ENCODE assay signal across 1 cellular context in genomic region chr9:98931990-98932389, GRCh38.
TF ChIP-seq lines count a peak whose summit lies in the region.

No MANE protein-coding gene starts in this region.

TF ChIP-seq in K562, 482 proteins besides CTCF, POLR2A, EP300 and RAD21 (continued from another document and continues in another):
- TF ChIP-seq FOXP4 (CRISPR knock-in tag; IDR thresholded peaks at IDR 0.05; ENCODE audit: borderline replicate concordance) (no peak), ZNF764 (CRISPR knock-in tag; IDR thresholded peaks at IDR 0.05; ENCODE audit: low read depth) (no peak), DDX20 (tag; IDR thresholded peaks at IDR 0.05; ENCODE audit: low read depth) (no peak), MAFF (IDR thresholded peaks at IDR 0.05; ENCODE audit: low read length) (no peak), CEBPZ (IDR thresholded peaks at IDR 0.05; ENCODE audit: borderline replicate concordance, low read depth, low read length) (no peak), TBL1XR1 (IDR thresholded peaks at IDR 0.05; ENCODE audit: low read length in 2 of 2) (peak in 1 of 2 experiments; percentile 99; a peak in 2 of 4 replicates), ILF3 (IDR thresholded peaks at IDR 0.05; ENCODE audit: borderline replicate concordance) (no peak), FUS (optimal IDR thresholded peaks at IDR 0.05; ENCODE audit: low read depth, low read length) (no peak), HNRNPL (IDR thresholded peaks at IDR 0.05; ENCODE audit: low read depth, low read length) (no peak), ZNF830 (CRISPR knock-in tag; IDR thresholded peaks at IDR 0.05) (no peak), CHD2 (IDR thresholded peaks at IDR 0.05; ENCODE audit: low read depth, low read length) (no peak), KDM5B (IDR thresholded peaks at IDR 0.05; ENCODE audit: insufficient replicate concordance, low read depth, low read length) (no peak), CBX2 (IDR thresholded peaks at IDR 0.05; ENCODE audit: insufficient read depth, low read length, poor library complexity, severe bottlenecking) (no peak), HNRNPLL (IDR thresholded peaks at IDR 0.05; ENCODE audit: low read depth, low read length, poor library complexity, severe bottlenecking) (no peak), ELK3 (CRISPR knock-in tag; IDR thresholded peaks at IDR 0.05) (no peak), ZNF280A (IDR thresholded peaks at IDR 0.05; ENCODE audit: low read depth, partially characterized antibody) (no peak), ZNF740 (CRISPR knock-in tag; IDR thresholded peaks at IDR 0.05) (no peak), ZNF740 (tag; IDR thresholded peaks at IDR 0.05) (no peak), RUNX1 (IDR thresholded peaks at IDR 0.05; ENCODE audit: low read depth) (no peak), U2AF1 (optimal IDR thresholded peaks at IDR 0.05; ENCODE audit: low read depth, low read length) (no peak), POLR2H (tag; IDR thresholded peaks at IDR 0.05; ENCODE audit: low read depth) (no peak), ZNF583 (CRISPR knock-in tag; IDR thresholded peaks at IDR 0.05) (no peak), ZNF639 (CRISPR knock-in tag; conservative IDR thresholded peaks at IDR 0.05 in 1 of 2, IDR thresholded peaks at IDR 0.05 in 1 of 2) (no peak), MYC (IDR thresholded peaks at IDR 0.05; ENCODE audit: low read depth, low read length) (no peak; the same call in 1 of the 2 replicates), MYC (CRISPR knock-in tag; IDR thresholded peaks at IDR 0.05; ENCODE audit: borderline replicate concordance, low read depth) (no peak), MCM2 (IDR thresholded peaks at IDR 0.05; ENCODE audit: low read depth) (no peak), ZNF766 (CRISPR knock-in tag; conservative IDR thresholded peaks at IDR 0.05) (no peak), ZBTB26 (CRISPR knock-in tag; IDR thresholded peaks at IDR 0.05) (no peak), MECOM (CRISPR knock-in tag; IDR thresholded peaks at IDR 0.05) (peak; percentile 99), CUX1 (CRISPR knock-in tag; IDR thresholded peaks at IDR 0.05) (no peak), SREBF2 (CRISPR knock-in tag; IDR thresholded peaks at IDR 0.05) (no peak), ZBED1 (IDR thresholded peaks at IDR 0.05) (no peak), E2F5 (CRISPR knock-in tag; IDR thresholded peaks at IDR 0.05) (no peak), HES1 (IDR thresholded peaks at IDR 0.05; ENCODE audit: low read depth) (peak; percentile 79), SOX6 (IDR thresholded peaks at IDR 0.05) (peak; percentile 87), ERF (CRISPR knock-in tag; IDR thresholded peaks at IDR 0.05) (no peak), SFPQ (IDR thresholded peaks at IDR 0.05; ENCODE audit: low read depth, low read length) (no peak), DACH1 (IDR thresholded peaks at IDR 0.05; ENCODE audit: partially characterized antibody) (peak; percentile 50), ZEB2 (IDR thresholded peaks at IDR 0.05) (peak; percentile 90), STAT5A (IDR thresholded peaks at IDR 0.05; ENCODE audit: borderline replicate concordance, low read length) (peak; percentile 77; the same call in 1 of the 2 replicates)
